Comparison of ENCODE assay signal across 8 cellular contexts in genomic region chr3:46442591-46443530, GRCh38. TPM values are rescaled to one million over a fixed set of nuclear protein-coding genes. Genes with fewer than 3 reads are reported as not detected.
A peak's percentile ranks its signal among the peaks of the same experiment; 100 is the strongest.
DNase-seq lines count a peak whose midpoint lies in the region; ATAC-seq and TF ChIP-seq lines count a peak whose summit lies in the region.
"Had no signal": no experiment of that assay in that cellular context is flagged by ENCODE, and none has a peak within 500 bp of the region (broad histone marks: within the 10 kb centered on the region; RNA-seq: fewer than 3 reads in every experiment).

No MANE protein-coding gene starts in this region.

- H4K20me1 ChIP-seq in GM23338 (replicated peaks; ENCODE audit: insufficient read depth) = no peaks in the 10 kb centered on the region

- peak; percentile 66 for DNase-seq in GM23338 (ENCODE audit: low spot score)
- peak; percentile 7 for DNase-seq in NCI-H2227 treated with DMSO at 0.1 percent for 48 hours (lab: John Stamatoyannopoulos, UW)
- DNase-seq in natural killer cell = no peak
- DNase-seq in DMS53 treated with DMSO at 0.1 percent for 48 hours (lab: John Stamatoyannopoulos, UW; ENCODE audit: unreplicated experiment) = no peak
- no peak for DNase-seq in middle frontal gyrus (ENCODE audit: extremely low spot score, low spot score)
- DNase-seq in occipital lobe (lab: John Stamatoyannopoulos, UW) = no peak

- no peaks in the 10 kb centered on the region for H3K27me3 ChIP-seq in GM23338 (ENCODE audit: insufficient read depth)

- H3K27ac Mint-ChIP-seq in GM23338 (no peak overlapping the region), brain (no peak overlapping the region), natural killer cell (no peak overlapping the region)

- H3K79me2 ChIP-seq in GM23338 (replicated peaks; ENCODE audit: insufficient read depth) = no peaks in the 10 kb centered on the region

- H3K36me3 ChIP-seq in GM23338 (ENCODE audit: insufficient read depth) = no peaks in the 10 kb centered on the region

- no peak overlapping the region for H3K4me2 ChIP-seq in GM23338

- H3K4me3 ChIP-seq in GM23338 = no peak overlapping the region

- H3K4me1 Mint-ChIP-seq in GM23338 (peaks cover 10% of the 10 kb centered on the region), brain (peaks cover 7% of the 10 kb centered on the region), natural killer cell (peaks cover 26% of the 10 kb centered on the region in 2 donors)

- no peak overlapping the region for H2AFZ ChIP-seq in GM23338

- no peaks in the 10 kb centered on the region for H3F3A ChIP-seq in GM23338 (replicated peaks; ENCODE audit: low read depth)

- H3K4me1 ChIP-seq in GM23338 (ENCODE audit: insufficient read depth) = peaks cover 8% of the 10 kb centered on the region; the same call in 1 of the 2 replicates

- no peak overlapping the region for H3K27ac ChIP-seq in GM23338 (ENCODE audit: low read depth)
- H3K27ac ChIP-seq: VCaP had no signal

- H3K4me3 Mint-ChIP-seq in GM23338 = no peak overlapping the region
- no peak overlapping the region for H3K4me3 Mint-ChIP-seq in brain
- no peak overlapping the region for H3K4me3 Mint-ChIP-seq in natural killer cell

- H3K36me3 Mint-ChIP-seq in GM23338 (ENCODE audit: low read depth) = no peaks in the 10 kb centered on the region
- H3K36me3 Mint-ChIP-seq in brain = no peaks in the 10 kb centered on the region
- no peaks in the 10 kb centered on the region for H3K36me3 Mint-ChIP-seq in natural killer cell

- no peaks in the 10 kb centered on the region for H3K9me3 Mint-ChIP-seq in GM23338
- no peaks in the 10 kb centered on the region for H3K9me3 Mint-ChIP-seq in brain
- H3K9me3 Mint-ChIP-seq in natural killer cell = no peaks in the 10 kb centered on the region

- no peaks in the 10 kb centered on the region for H3K9me2 ChIP-seq in GM23338 (ENCODE audit: insufficient read depth)

- peak; percentile 73 for TF ChIP-seq CTCF in GM23338 (conservative IDR thresholded peaks at IDR 0.05; ENCODE audit: low read depth in 2 of 2)
- peak; percentile 45 to 64 for TF ChIP-seq CTCF in brain (conservative IDR thresholded peaks at IDR 0.05)
- peak; percentile 69 for TF ChIP-seq CTCF in natural killer cell (IDR thresholded peaks at IDR 0.05)

- intact Hi-C loops in natural killer cell (cut with micrococcal nuclease) = loop anchor here (5.0 kb wide), 2 partner anchors 236 to 346 kb away; partner anchors contain the start of gene CCR1

- H3K27me3 Mint-ChIP-seq in GM23338 (ENCODE audit: insufficient read depth, low read depth, poor library complexity) (peaks cover 3% of the 10 kb centered on the region), brain (peaks cover 5% of the 10 kb centered on the region), natural killer cell (ENCODE audit: low read depth in 2 of 2) (peaks cover 0 to 2% of the 10 kb centered on the region in 2 donors)

- peak; percentile 74 for ATAC-seq in GM23338
- peak; percentile 13 to 54 (median 20) for ATAC-seq in natural killer cell

TF ChIP-seq in GM23338, 12 proteins besides CTCF, POLR2A, EP300 and RAD21 (continues in another document):
- TF ChIP-seq EZH2 (IDR thresholded peaks at IDR 0.05; ENCODE audit: low read depth, unreplicated experiment) (no peak), EZH2phosphoT487 (IDR thresholded peaks at IDR 0.05; ENCODE audit: unreplicated experiment) (no peak), ZNF331 (CRISPR knock-in tag; IDR thresholded peaks at IDR 0.05; ENCODE audit: low read depth) (no peak), ZNF114 (CRISPR knock-in tag; IDR thresholded peaks at IDR 0.05) (no peak), REST (IDR thresholded peaks at IDR 0.05; ENCODE audit: unreplicated experiment) (no peak)

RNA-seq across cellular contexts. Expression of gene LTF, which starts 21.8 kb away (rescaled TPM):
- 1.3 and 3.5 TPM in 2 replicates for total RNA-seq in GM23338 (2014; rRNA removed; shearing (Covaris generic))
- polyA plus RNA-seq in GM23338 (2016; fragmentation: Nextera tagmentation; extraction: Ambion mirVana) (0.73 and 0.89 TPM in 2 replicates), brain (ENCODE audit: insufficient read depth, low read depth, low replicate concordance) (1.5 TPM)
- total RNA-seq in natural killer cell (1 to 10 TPM in 2 of 3 donors, not detected in 1; 1.0 to 1.1 TPM), occipital lobe (3.6 TPM)

RNA-seq across cellular contexts. Expression of gene CCRL2, which starts 35.8 kb away (rescaled TPM):
- not detected in 2 replicates for total RNA-seq in GM23338 (2014; rRNA removed; shearing (Covaris generic))
- polyA plus RNA-seq in GM23338 (2016; fragmentation: Nextera tagmentation; extraction: Ambion mirVana) (not detected in 2 replicates), brain (ENCODE audit: insufficient read depth, low read depth, low replicate concordance) (0.53 TPM)
- total RNA-seq in natural killer cell (1 to 10 TPM; 3.0 to 4.6 (median 3.8) TPM), occipital lobe (1.1 TPM)

RNA-seq across cellular contexts. Expression of gene RTP3, which starts 54.9 kb away (rescaled TPM):
- 0.97 TPM in 1 of 2 replicates, not detected in the other for total RNA-seq in GM23338 (2014; rRNA removed; shearing (Covaris generic))
- polyA plus RNA-seq in GM23338 (2016; fragmentation: Nextera tagmentation; extraction: Ambion mirVana) (0.16 TPM in 1 of 2 replicates, not detected in the other), brain (ENCODE audit: insufficient read depth, low read depth, low replicate concordance) (not detected)
- total RNA-seq in natural killer cell (not detected), occipital lobe (not detected)

Comparison
In these comparisons a context has a peak if more than half of its experiments do, and no peak if none do; other contexts are left out.
1. DNase-seq: peak in GM23338 (single experiment) and NCI-H2227 treated with DMSO at 0.1 percent for 48 hours (single experiment); none in natural killer cell (single experiment), DMS53 treated with DMSO at 0.1 percent for 48 hours (single experiment), middle frontal gyrus (single experiment) and occipital lobe (single experiment).
2. Peak in every context shown above with its lines, with median percentiles within 50 percentile points of each other: CTCF ChIP-seq.